ENCODE assay signal across 8 cellular contexts in genomic region chr9:98899399-98900056, GRCh38. TPM values are rescaled to one million over a fixed set of nuclear protein-coding genes. Genes with fewer than 3 reads are reported as not detected.
DNase-seq lines count a peak whose midpoint lies in the region; ATAC-seq, FAIRE-seq and TF ChIP-seq lines count a peak whose summit lies in the region.

No MANE protein-coding gene starts in this region.

- no peaks in the 10 kb centered on the region for H3K9me1 ChIP-seq in K562 (ENCODE audit: control insufficient read depth, insufficient read depth, low read length)

- no peaks in the 10 kb centered on the region for H3K36me3 Mint-ChIP-seq in glutamatergic neuron (ENCODE audit: unreplicated experiment)
- H3K36me3 Mint-ChIP-seq in stimulated activated memory B cell treated with anti-CD40 and anti-IgM and Interleukin-4, amounts not matched to agents 10 μg/mL and 1 μg/mL and 100 μg/mL, for 72 hours: no peaks in the 10 kb centered on the region

- POLR2A ChIA-PET in K562 (lab: Yijun Ruan, JAX): interaction anchor here (1.3 to 1.6 kb wide), 3 partner anchors 12 to 17 kb away, joined by 3 to 6 read pairs (median 5); no protein-coding TSS in a partner anchor

- H3K4me3 ChIP-seq in Karpas-422 (ENCODE audit: low read length) (no peak overlapping the region), K562 (no peak overlapping the region)

- H3K27me3 Mint-ChIP-seq in glutamatergic neuron (ENCODE audit: unreplicated experiment): no peaks in the 10 kb centered on the region
- H3K27me3 Mint-ChIP-seq in stimulated activated memory B cell treated with anti-CD40 and anti-IgM and Interleukin-4, amounts not matched to agents 10 μg/mL and 1 μg/mL and 100 μg/mL, for 72 hours: peaks cover 45% of the 10 kb centered on the region

- TF ChIP-seq CTCF in K562 (IDR thresholded peaks at IDR 0.05 in 2 of 3, conservative IDR thresholded peaks at IDR 0.05 in 1 of 3; ENCODE audit: insufficient read depth in 2 of 3, low read depth in 1 of 3, low read length in 3 of 3) (no peak), glutamatergic neuron (IDR thresholded peaks at IDR 0.05; ENCODE audit: partially characterized antibody, unreplicated experiment) (no peak)

- TF ChIP-seq RAD21 in K562 (CRISPR knock-in tag; conservative IDR thresholded peaks at IDR 0.05 in 1 of 2, IDR thresholded peaks at IDR 0.05 in 1 of 2): no peak

- H3K36me3 ChIP-seq in Karpas-422 (ENCODE audit: insufficient read depth, low read length) (no peaks in the 10 kb centered on the region), K562 (ENCODE audit: control insufficient read depth, insufficient read depth, low read length) (no peaks in the 10 kb centered on the region)

- no peak overlapping the region for H3K27ac Mint-ChIP-seq in glutamatergic neuron (ENCODE audit: unreplicated experiment)
- H3K27ac Mint-ChIP-seq in stimulated activated memory B cell treated with anti-CD40 and anti-IgM and Interleukin-4, amounts not matched to agents 10 μg/mL and 1 μg/mL and 100 μg/mL, for 72 hours: no peak overlapping the region

- H3K4me3 Mint-ChIP-seq in glutamatergic neuron (ENCODE audit: unreplicated experiment): no peak overlapping the region
- H3K4me3 Mint-ChIP-seq in stimulated activated memory B cell treated with anti-CD40 and anti-IgM and Interleukin-4, amounts not matched to agents 10 μg/mL and 1 μg/mL and 100 μg/mL, for 72 hours: no peak overlapping the region

- peaks cover 31% of the 10 kb centered on the region for H3K4me1 ChIP-seq in Karpas-422 (ENCODE audit: low read length)
- H3K4me1 ChIP-seq in K562 (replicated peaks in 1 of 2; ENCODE audit: control insufficient read depth in 2 of 2, insufficient read depth in 2 of 2, low read length in 2 of 2): no peaks in the 10 kb centered on the region; a peak in 2 of 5 replicates

- in situ Hi-C loops in K562 (cut with MboI): no loop called here

- no peaks in the 10 kb centered on the region for H3K9me3 Mint-ChIP-seq in glutamatergic neuron (ENCODE audit: unreplicated experiment)
- H3K9me3 Mint-ChIP-seq in stimulated activated memory B cell treated with anti-CD40 and anti-IgM and Interleukin-4, amounts not matched to agents 10 μg/mL and 1 μg/mL and 100 μg/mL, for 72 hours: peaks cover 2% of the 10 kb centered on the region

- no peak for TF ChIP-seq POLR2A in K562 (conservative IDR thresholded peaks at IDR 0.05)

- no peaks in the 10 kb centered on the region for H4K20me1 ChIP-seq in Karpas-422 (ENCODE audit: insufficient read depth, low read depth, low read length)
- no peaks in the 10 kb centered on the region for H4K20me1 ChIP-seq in K562 (replicated peaks; ENCODE audit: control insufficient read depth, insufficient read depth, low read length)

- H3K27me3 ChIP-seq in Karpas-422 (ENCODE audit: low read length) (no peaks in the 10 kb centered on the region), K562 (ENCODE audit: control insufficient read depth in 2 of 2, insufficient read depth in 2 of 2, low read length in 2 of 2) (no peaks in the 10 kb centered on the region)

- no peak for FAIRE-seq in K562 (lab: Jason Lieb, UNC)

- intact Hi-C loops in K562 (cut with micrococcal nuclease): no loop called here

- 30% methylated on average over 4 of the region's 4 CpGs for WGBS in K562 (ENCODE audit: insufficient coverage, low coverage, missing lambda C conversion rate)

- H3K9ac ChIP-seq in Karpas-422 (ENCODE audit: low read length) (no peak overlapping the region), K562 (ENCODE audit: insufficient read depth in 1 of 2, low read depth in 2 of 2, low read length in 2 of 2) (no peak overlapping the region)

- CTCF ChIA-PET in K562 (lab: Yijun Ruan, JAX; ENCODE audit: low intra/inter-chr PET ratio): no interaction called here

- peak; percentile 94 for DNase-seq in EH (ENCODE audit: low read depth)
- DNase-seq in Karpas-422: peak; percentile 70
- DNase-seq in K562 (ENCODE audit: extremely low read depth in 1 of 4, low spot score in 3 of 4): no peak
- DNase-seq in myocyte (ENCODE audit: low read depth): peak; percentile 65
- no peak for DNase-seq in glutamatergic neuron
- no peak for DNase-seq in DMS 273 (lab: John Stamatoyannopoulos, UW; ENCODE audit: unreplicated experiment)

- H3K79me2 ChIP-seq in Karpas-422 (ENCODE audit: low read length) (no peaks in the 10 kb centered on the region), K562 (ENCODE audit: control insufficient read depth, insufficient read depth, low read length) (no peaks in the 10 kb centered on the region)

- BruUV-seq in K562 (replicated peaks; lab: Mats Ljungman, UMichigan): no TSS peak

- TF ChIP-seq EP300 in K562 (IDR thresholded peaks at IDR 0.05; ENCODE audit: low read length): no peak

- H3K4me2 ChIP-seq in Karpas-422 (ENCODE audit: low read depth, low read length, poor library complexity, severe bottlenecking) (peak overlapping the region; percentile 20), K562 (ENCODE audit: insufficient read depth, low read length) (no peak overlapping the region)

- 0 out of 2 replicates have a peak overlapping the region, but pooled peaks have one; percentile 5 for H3K27ac ChIP-seq in Karpas-422 (ENCODE audit: low read length)
- no peak overlapping the region for H3K27ac ChIP-seq in K562 (ENCODE audit: extremely low read depth, low read depth, low read length)

- ATAC-seq in K562: 0 out of 3 replicates have a peak, but pooled peaks have one; percentile 20
- no peak for ATAC-seq in GM19395 (IDR thresholded peaks at IDR 0.05; ENCODE audit: unreplicated experiment)
- no peak for ATAC-seq in stimulated activated memory B cell treated with anti-CD40 and anti-IgM and Interleukin-4, amounts not matched to agents 10 μg/mL and 1 μg/mL and 100 μg/mL, for 72 hours

- H3K9me2 ChIP-seq in Karpas-422 (replicated peaks; ENCODE audit: insufficient read depth, low read length): no peaks in the 10 kb centered on the region

- H2AFZ ChIP-seq in Karpas-422 (ENCODE audit: low read length) (peak overlapping the region; percentile 67; the same call in 1 of the 2 replicates), K562 (ENCODE audit: low read depth, low read length) (0 out of 2 replicates have a peak overlapping the region, but pooled peaks have one; percentile 4)

- H3K4me1 Mint-ChIP-seq in glutamatergic neuron (ENCODE audit: low read depth, unreplicated experiment): peaks cover under 1% of the 10 kb centered on the region
- no peaks in the 10 kb centered on the region for H3K4me1 Mint-ChIP-seq in stimulated activated memory B cell treated with anti-CD40 and anti-IgM and Interleukin-4, amounts not matched to agents 10 μg/mL and 1 μg/mL and 100 μg/mL, for 72 hours

- H3K9me3 ChIP-seq in Karpas-422 (ENCODE audit: low read length) (peaks cover 3% of the 10 kb centered on the region; the same call in 1 of the 2 replicates), K562 (replicated peaks; ENCODE audit: control insufficient read depth, insufficient read depth, low read depth, low read length) (0 out of 2 replicates have a peak, but pooled peaks cover 3% of the 10 kb centered on the region)

TF ChIP-seq in K562, 482 proteins besides CTCF, POLR2A, EP300 and RAD21 (continues in another document):
- no peak for TF ChIP-seq ZNF644 (tag; IDR thresholded peaks at IDR 0.05; ENCODE audit: low read depth)
- TF ChIP-seq NFE2L1 (tag; IDR thresholded peaks at IDR 0.05; ENCODE audit: borderline replicate concordance, low read depth): no peak
- TF ChIP-seq ZNF764 (CRISPR knock-in tag; IDR thresholded peaks at IDR 0.05; ENCODE audit: low read depth): no peak
- no peak for TF ChIP-seq BCL6 (CRISPR knock-in tag; IDR thresholded peaks at IDR 0.05)
- TF ChIP-seq CREB1 (IDR thresholded peaks at IDR 0.05): no peak
- TF ChIP-seq CREB1 (CRISPR knock-in tag; IDR thresholded peaks at IDR 0.05): 0 out of 2 replicates have a peak, but pooled peaks have one; percentile 18
- peak; percentile 81 for TF ChIP-seq NFIC (IDR thresholded peaks at IDR 0.05)
- no peak for TF ChIP-seq CHAMP1 (IDR thresholded peaks at IDR 0.05)
- no peak for TF ChIP-seq ARID2 (IDR thresholded peaks at IDR 0.05)

RNA-seq across cellular contexts. Expression of gene COL15A1, which starts 44.2 kb away (rescaled TPM):
- 0.40 and 0.93 TPM in 2 replicates for total RNA-seq in Karpas-422 (2014; rRNA removed; shearing (Covaris generic); ENCODE audit: low replicate concordance)
- total RNA-seq in K562 (2011; cell fraction: chromatin; rRNA removed; ENCODE audit: low replicate concordance): 5.0 and 10.1 TPM in 2 replicates
- total RNA-seq in K562 (2011; cell fraction: nucleolus; rRNA removed): 5.9 and 9.3 TPM in 2 replicates
- total RNA-seq in K562 (2011; cell fraction: nucleoplasm; rRNA removed): 6.6 and 7.6 TPM in 2 replicates
- total RNA-seq in K562 (2014; rRNA removed) (3.5 and 3.9 TPM in 2 replicates), K562 (2014; rRNA removed; fragmentation: Illumina TruSeq; extraction: Trizol) (2.0 and 2.3 TPM in 2 replicates), K562 (2015; rRNA removed; fragmentation: Illumina TruSeq; extraction: Trizol) (3.0 and 3.2 TPM in 2 replicates), K562 (2021) (4.9 and 5.1 TPM in 2 replicates), myocyte (5.0 and 7.0 TPM in 2 replicates), glutamatergic neuron (ENCODE audit: unreplicated experiment) (not detected)
- polyA plus RNA-seq in K562 (2011; rRNA removed) (0.72 and 1.7 TPM in 2 replicates), K562 (2014; fragmentation: Illumina TruSeq; extraction: Trizol) (3.2 TPM in 2 replicates), K562 (2014; fragmentation: Nextera tagmentation; extraction: Ambion mirVana) (under 1 TPM; 0.46 to 0.68 TPM), K562 (2014; rRNA removed) (2.6 TPM in 2 replicates)
- 0.96 and 2.9 TPM in 2 replicates for polyA plus RNA-seq in K562 (2011; cell fraction: cytosol; rRNA removed)
- polyA plus RNA-seq in K562 (2011; cell fraction: nucleus; rRNA removed): 1.2 and 2.8 TPM in 2 replicates
- polyA plus RNA-seq in K562 (2012): 5.8 and 27.6 TPM in 2 replicates
- 0.87 and 2.1 TPM in 2 replicates for polyA minus RNA-seq in K562 (2011; rRNA and poly(A)+ RNA removed)
- polyA minus RNA-seq in K562 (2011; cell fraction: cytosol; rRNA and poly(A)+ RNA removed): 2.7 and 5.7 TPM in 2 replicates
- 1.1 and 1.5 TPM in 2 replicates for polyA minus RNA-seq in K562 (2011; cell fraction: nucleus; rRNA and poly(A)+ RNA removed)
- 181 TPM for polyA plus RNA-seq in myocyte (2012)

Comparison
In these comparisons a context has a peak if more than half of its experiments do, and no peak if none do; other contexts are left out.
1. DNase-seq: peak in EH (single experiment), Karpas-422 (single experiment) and myocyte (single experiment); none in K562 (0 of 4), glutamatergic neuron (single experiment) and DMS 273 (single experiment).